ENCODE assay signal across 8 cellular contexts in the genomic region with DNA sequence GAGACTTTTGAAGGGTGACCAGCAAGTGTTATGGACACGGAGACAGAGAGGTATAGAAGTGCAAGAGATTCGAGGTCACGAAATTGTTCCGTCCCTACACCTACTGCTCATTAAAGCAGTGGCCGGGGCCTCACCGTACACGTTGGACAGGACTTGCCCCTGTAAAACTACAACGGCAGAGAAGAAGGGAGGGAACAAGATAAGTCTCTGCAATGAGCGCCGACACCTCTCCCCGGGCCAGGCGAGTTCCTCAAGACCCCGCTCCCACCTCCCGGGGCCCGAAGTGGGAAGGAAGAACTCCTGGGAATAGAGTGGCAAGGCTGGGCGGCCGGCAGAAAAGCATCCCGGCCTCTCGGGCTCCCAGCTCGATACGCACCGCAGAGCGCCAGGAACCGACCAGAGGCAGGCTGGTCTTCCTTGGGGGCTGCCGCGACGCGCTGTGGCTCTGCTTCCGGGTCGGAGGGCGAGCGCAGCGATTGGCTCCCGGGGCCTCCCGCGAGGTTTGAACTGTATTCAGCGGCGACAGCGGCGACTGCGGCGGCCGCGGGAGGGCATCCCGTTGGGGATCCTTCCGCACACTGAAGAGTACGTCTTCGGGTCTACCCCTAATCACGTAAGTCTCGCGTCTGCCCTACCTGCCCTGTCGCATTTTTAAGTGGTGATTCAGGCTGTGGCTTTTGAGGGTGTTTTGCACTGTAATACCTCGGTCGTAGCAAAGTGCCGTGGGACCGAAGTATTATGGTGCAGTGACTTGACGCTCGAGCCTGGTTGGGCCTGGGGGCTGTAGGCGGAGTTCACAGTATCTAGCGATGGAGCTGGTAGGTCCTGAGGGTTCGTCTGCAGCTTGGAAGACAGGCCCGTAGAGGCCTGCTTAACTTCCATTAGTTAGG.
DNase-seq lines count a peak whose midpoint lies in the region; ATAC-seq and TF ChIP-seq lines count a peak whose summit lies in the region.

A gene with protein sequence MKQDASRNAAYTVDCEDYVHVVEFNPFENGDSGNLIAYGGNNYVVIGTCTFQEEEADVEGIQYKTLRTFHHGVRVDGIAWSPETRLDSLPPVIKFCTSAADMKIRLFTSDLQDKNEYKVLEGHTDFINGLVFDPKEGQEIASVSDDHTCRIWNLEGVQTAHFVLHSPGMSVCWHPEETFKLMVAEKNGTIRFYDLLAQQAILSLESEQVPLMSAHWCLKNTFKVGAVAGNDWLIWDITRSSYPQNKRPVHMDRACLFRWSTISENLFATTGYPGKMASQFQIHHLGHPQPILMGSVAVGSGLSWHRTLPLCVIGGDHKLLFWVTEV (minus strand): TSS at position 441 of the 890 bp plus-strand sequence. CDS start 1,596 bp downstream, outside the sequence.
A gene with protein sequence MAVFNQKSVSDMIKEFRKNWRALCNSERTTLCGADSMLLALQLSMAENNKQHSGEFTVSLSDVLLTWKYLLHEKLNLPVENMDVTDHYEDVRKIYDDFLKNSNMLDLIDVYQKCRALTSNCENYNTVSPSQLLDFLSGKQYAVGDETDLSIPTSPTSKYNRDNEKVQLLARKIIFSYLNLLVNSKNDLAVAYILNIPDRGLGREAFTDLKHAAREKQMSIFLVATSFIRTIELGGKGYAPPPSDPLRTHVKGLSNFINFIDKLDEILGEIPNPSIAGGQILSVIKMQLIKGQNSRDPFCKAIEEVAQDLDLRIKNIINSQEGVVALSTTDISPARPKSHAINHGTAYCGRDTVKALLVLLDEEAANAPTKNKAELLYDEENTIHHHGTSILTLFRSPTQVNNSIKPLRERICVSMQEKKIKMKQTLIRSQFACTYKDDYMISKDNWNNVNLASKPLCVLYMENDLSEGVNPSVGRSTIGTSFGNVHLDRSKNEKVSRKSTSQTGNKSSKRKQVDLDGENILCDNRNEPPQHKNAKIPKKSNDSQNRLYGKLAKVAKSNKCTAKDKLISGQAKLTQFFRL (plus strand): TSS at position 510 of the 890 bp plus-strand sequence. CDS start 3,706 bp downstream, outside the sequence.

- DNase-seq in AG09319 (ENCODE audit: extremely low read depth, low read depth) = peak; percentile 49
- peak; percentile 80 for DNase-seq in NCI-H345 treated with DMSO at 0.1 percent for 48 hours (lab: John Stamatoyannopoulos, UW; ENCODE audit: unreplicated experiment)
- DNase-seq in activated CD4-positive, CD25-positive, alpha-beta regulatory T cell treated with anti-CD3 and anti-CD28 coated beads, Interleukin-2, amount 50 U/mL, for 16 hours (ENCODE audit: low read depth, low spot score) = peak; percentile 84
- peak; percentile 90 for DNase-seq in cerebellar cortex (ENCODE audit: low spot score)
- DNase-seq in islet precursor cell = peak; percentile 99
- peak; percentile 79 to 88 (median 87) for DNase-seq in stimulated activated CD4-positive, alpha-beta T cell treated with anti-CD3 and anti-CD28 coated beads, Interleukin-12 subunit alpha, Interleukin-12 subunit beta, amount 100 ng/mL, for 48 hours (ENCODE audit: low read depth in 2 of 3, low spot score in 1 of 3)

- TF ChIP-seq CTCF in AG09319 (IDR thresholded peaks at IDR 0.05; ENCODE audit: low read depth, low read length) = peak; percentile 22

- peak; percentile 95 for TF ChIP-seq POLR2A in GM18951 (IDR thresholded peaks at IDR 0.05; ENCODE audit: extremely low read depth, insufficient read depth, insufficient read length)

- ATAC-seq in HG03196 (IDR thresholded peaks at IDR 0.05; ENCODE audit: unreplicated experiment) = peak; percentile 98

- in situ Hi-C loops in GM18951 (cut with MboI; ENCODE audit: low sequenced_read_pairs, unreplicated experiment) = no loop called here

Comparison
In these comparisons a context has a peak if more than half of its experiments do, and no peak if none do; other contexts are left out.
1. Peak in every context shown above with its lines: DNase-seq and ATAC-seq.
2. DNase-seq: peak in every context shown above with its lines; median percentile 99 in islet precursor cell; 90 in cerebellar cortex; 87 in stimulated activated CD4-positive, alpha-beta T cell treated with anti-CD3 and anti-CD28 coated beads, Interleukin-12 subunit alpha, Interleukin-12 subunit beta, amount 100 ng/mL, for 48 hours; 84 in activated CD4-positive, CD25-positive, alpha-beta regulatory T cell treated with anti-CD3 and anti-CD28 coated beads, Interleukin-2, amount 50 U/mL, for 16 hours; 80 in NCI-H345 treated with DMSO at 0.1 percent for 48 hours; 49 in AG09319.